8 cellular contexts compared by ENCODE assay signal in the genomic region with DNA sequence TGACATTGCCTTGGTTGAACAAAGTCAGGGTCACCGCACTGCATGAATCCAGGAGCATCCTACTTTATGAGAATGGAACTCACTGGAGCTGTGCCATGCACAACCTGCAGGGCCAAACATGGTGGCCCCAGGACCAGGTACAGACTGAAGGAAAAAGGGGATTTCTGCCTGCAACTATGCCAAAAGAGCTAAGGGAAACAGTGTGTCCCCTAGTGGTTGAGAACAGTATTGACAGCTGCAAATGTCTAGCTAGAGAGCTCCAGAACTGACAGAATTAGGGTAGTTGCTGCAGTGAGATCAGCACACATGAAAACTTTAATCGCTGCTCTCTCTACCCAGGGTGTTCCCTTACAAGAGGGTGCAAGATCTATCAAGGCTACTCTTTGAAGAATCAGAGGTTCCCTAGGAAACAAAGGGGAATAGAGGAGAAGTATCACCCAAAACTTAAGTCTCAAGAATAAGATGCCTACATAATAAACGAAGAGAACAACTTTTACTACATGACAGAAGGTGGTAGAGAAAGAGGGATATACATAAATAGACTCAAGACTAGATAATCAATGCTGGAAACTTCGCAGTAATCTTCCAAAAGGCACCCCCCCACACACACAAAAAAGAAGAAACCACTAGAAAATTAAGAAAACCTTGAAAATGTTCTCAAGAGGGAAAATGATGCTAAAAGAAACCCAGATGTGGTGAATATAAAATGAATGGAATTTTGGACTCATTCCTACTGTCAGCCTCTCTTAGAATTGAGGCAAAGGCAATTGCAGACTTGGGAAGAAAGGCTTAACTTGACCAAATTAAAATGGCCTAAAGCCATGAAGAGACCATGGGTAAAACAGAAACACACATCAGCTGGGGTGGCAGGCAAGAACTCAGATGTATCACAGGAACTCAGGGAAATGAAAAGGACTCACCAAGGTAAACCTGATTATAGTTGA.
DNase-seq lines count a peak whose midpoint lies in the region; ATAC-seq lines count a peak whose summit lies in the region.

No MANE protein-coding gene starts in this region.

- H3K9me3 Mint-ChIP-seq in activated naive CD8-positive, alpha-beta T cell treated with anti-CD3 and anti-CD28 coated beads, Interleukin-2, amount 50 U/mL, for 24 hours = no peaks in the 10 kb centered on the region

- no peaks in the 10 kb centered on the region for H3K27me3 Mint-ChIP-seq in activated naive CD8-positive, alpha-beta T cell treated with anti-CD3 and anti-CD28 coated beads, Interleukin-2, amount 50 U/mL, for 24 hours

- ATAC-seq in GM19372 (IDR thresholded peaks at IDR 0.05; ENCODE audit: low read depth, unreplicated experiment) (peak; percentile 70), HG02588 (IDR thresholded peaks at IDR 0.05; ENCODE audit: unreplicated experiment) (no peak), GM21526 (IDR thresholded peaks at IDR 0.05; ENCODE audit: low FRiP score, unreplicated experiment) (no peak), GM19035 (IDR thresholded peaks at IDR 0.05; ENCODE audit: unreplicated experiment) (no peak)
- ATAC-seq in activated naive CD8-positive, alpha-beta T cell treated with anti-CD3 and anti-CD28 coated beads, Interleukin-2, amount 50 U/mL, for 24 hours = peak; percentile 64

- DNase-seq in DMS114 treated with DMSO at 0.1 percent for 48 hours (lab: John Stamatoyannopoulos, UW; ENCODE audit: unreplicated experiment) (peak; percentile 26), NCI-H2196 treated with DMSO at 0.1 percent for 48 hours (lab: John Stamatoyannopoulos, UW; ENCODE audit: unreplicated experiment) (peak; percentile 6), kidney glomerular epithelial cell (lab: John Stamatoyannopoulos, UW) (peak; percentile 33)
- no peak for DNase-seq in activated naive CD8-positive, alpha-beta T cell treated with anti-CD3 and anti-CD28 coated beads, Interleukin-2, amount 50 U/mL, for 24 hours

- H3K36me3 Mint-ChIP-seq in activated naive CD8-positive, alpha-beta T cell treated with anti-CD3 and anti-CD28 coated beads, Interleukin-2, amount 50 U/mL, for 24 hours (ENCODE audit: low read depth) = peaks cover 8% of the 10 kb centered on the region

- peak overlapping the region; percentile 83 for H3K27ac Mint-ChIP-seq in activated naive CD8-positive, alpha-beta T cell treated with anti-CD3 and anti-CD28 coated beads, Interleukin-2, amount 50 U/mL, for 24 hours

- peaks cover 47% of the 10 kb centered on the region for H3K4me1 Mint-ChIP-seq in activated naive CD8-positive, alpha-beta T cell treated with anti-CD3 and anti-CD28 coated beads, Interleukin-2, amount 50 U/mL, for 24 hours

- H3K4me3 Mint-ChIP-seq in activated naive CD8-positive, alpha-beta T cell treated with anti-CD3 and anti-CD28 coated beads, Interleukin-2, amount 50 U/mL, for 24 hours = peak overlapping the region; percentile 31

Comparison
In these comparisons a context has a peak if more than half of its experiments do, and no peak if none do; other contexts are left out.
1. ATAC-seq: peak in GM19372 (single experiment) and activated naive CD8-positive, alpha-beta T cell treated with anti-CD3 and anti-CD28 coated beads, Interleukin-2, amount 50 U/mL, for 24 hours (single experiment); none in HG02588 (single experiment), GM21526 (single experiment) and GM19035 (single experiment).